1 cellular context compared by ENCODE assay signal in the genomic region with DNA sequence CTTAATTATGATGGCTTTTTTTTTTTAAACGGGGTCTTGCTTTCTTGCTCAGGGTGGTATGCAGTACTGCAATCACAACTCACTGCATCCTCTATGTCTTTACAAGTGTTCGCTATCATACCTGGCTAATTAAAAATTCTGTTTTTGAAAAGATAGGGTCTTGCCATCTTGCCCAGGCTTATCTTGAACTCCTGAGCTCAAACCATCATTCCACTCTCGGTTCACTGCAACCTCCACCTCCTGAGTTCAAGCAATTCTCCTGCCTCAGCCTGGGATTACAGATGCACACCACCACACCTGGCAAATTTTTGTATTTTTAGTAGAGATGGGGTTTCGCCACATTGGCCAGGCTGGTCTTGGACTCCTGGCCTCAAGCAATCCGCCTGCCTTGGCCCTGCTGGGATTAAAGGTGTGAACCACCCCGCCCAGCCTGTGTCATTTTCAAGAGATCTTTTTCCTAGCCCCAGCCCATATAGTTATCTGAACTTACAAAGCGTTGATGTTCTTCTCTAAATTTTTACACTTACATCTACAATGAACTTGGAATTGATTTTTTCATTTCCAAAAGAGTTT.
TF ChIP-seq lines count a peak whose summit lies in the region.

No MANE protein-coding gene starts in this region.

TF ChIP-seq in SK-N-SH treated with all-trans-retinoic acid at 6 μM for 48 hours, 23 proteins besides CTCF, POLR2A, EP300 and RAD21 (continued from another document):
- no peak for TF ChIP-seq CSRNP3 (CRISPR knock-in tag; IDR thresholded peaks at IDR 0.05)
